ENCODE assay signal across 1 cellular context in genomic region chr11:46216040-46216764, GRCh38.
A peak's percentile ranks its signal among the peaks of the same experiment; 100 is the strongest.
TF ChIP-seq lines count a peak whose summit lies in the region.

No MANE protein-coding gene starts in this region.

TF ChIP-seq in K562, 482 proteins besides CTCF, POLR2A, EP300 and RAD21 (continued from another document):
- TF ChIP-seq, protein P1, sequence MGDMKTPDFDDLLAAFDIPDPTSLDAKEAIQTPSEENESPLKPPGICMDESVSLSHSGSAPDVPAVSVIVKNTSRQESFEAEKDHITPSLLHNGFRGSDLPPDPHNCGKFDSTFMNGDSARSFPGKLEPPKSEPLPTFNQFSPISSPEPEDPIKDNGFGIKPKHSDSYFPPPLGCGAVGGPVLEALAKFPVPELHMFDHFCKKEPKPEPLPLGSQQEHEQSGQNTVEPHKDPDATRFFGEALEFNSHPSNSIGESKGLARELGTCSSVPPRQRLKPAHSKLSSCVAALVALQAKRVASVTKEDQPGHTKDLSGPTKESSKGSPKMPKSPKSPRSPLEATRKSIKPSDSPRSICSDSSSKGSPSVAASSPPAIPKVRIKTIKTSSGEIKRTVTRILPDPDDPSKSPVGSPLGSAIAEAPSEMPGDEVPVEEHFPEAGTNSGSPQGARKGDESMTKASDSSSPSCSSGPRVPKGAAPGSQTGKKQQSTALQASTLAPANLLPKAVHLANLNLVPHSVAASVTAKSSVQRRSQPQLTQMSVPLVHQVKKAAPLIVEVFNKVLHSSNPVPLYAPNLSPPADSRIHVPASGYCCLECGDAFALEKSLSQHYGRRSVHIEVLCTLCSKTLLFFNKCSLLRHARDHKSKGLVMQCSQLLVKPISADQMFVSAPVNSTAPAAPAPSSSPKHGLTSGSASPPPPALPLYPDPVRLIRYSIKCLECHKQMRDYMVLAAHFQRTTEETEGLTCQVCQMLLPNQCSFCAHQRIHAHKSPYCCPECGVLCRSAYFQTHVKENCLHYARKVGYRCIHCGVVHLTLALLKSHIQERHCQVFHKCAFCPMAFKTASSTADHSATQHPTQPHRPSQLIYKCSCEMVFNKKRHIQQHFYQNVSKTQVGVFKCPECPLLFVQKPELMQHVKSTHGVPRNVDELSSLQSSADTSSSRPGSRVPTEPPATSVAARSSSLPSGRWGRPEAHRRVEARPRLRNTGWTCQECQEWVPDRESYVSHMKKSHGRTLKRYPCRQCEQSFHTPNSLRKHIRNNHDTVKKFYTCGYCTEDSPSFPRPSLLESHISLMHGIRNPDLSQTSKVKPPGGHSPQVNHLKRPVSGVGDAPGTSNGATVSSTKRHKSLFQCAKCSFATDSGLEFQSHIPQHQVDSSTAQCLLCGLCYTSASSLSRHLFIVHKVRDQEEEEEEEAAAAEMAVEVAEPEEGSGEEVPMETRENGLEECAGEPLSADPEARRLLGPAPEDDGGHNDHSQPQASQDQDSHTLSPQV (IDR thresholded peaks at IDR 0.05): 0 out of 2 replicates have a peak, but pooled peaks have one; percentile 12
- TF ChIP-seq TCF7L2 (IDR thresholded peaks at IDR 0.05; ENCODE audit: low read depth, low read length): no peak
- peak in 1 of 2 experiments; percentile 11 for TF ChIP-seq AFF1 (IDR thresholded peaks at IDR 0.05; ENCODE audit: low read depth in 1 of 2, partially characterized antibody in 2 of 2)
- 0 out of 2 replicates have a peak, but pooled peaks have one; percentile 24 for TF ChIP-seq SPI1 (IDR thresholded peaks at IDR 0.05; ENCODE audit: borderline replicate concordance, low read depth, low read length)
- TF ChIP-seq SNIP1 (IDR thresholded peaks at IDR 0.05; ENCODE audit: low read depth): no peak
- no peak for TF ChIP-seq HDAC6 (IDR thresholded peaks at IDR 0.05; ENCODE audit: low read depth, low read length)
- TF ChIP-seq, protein P2, sequence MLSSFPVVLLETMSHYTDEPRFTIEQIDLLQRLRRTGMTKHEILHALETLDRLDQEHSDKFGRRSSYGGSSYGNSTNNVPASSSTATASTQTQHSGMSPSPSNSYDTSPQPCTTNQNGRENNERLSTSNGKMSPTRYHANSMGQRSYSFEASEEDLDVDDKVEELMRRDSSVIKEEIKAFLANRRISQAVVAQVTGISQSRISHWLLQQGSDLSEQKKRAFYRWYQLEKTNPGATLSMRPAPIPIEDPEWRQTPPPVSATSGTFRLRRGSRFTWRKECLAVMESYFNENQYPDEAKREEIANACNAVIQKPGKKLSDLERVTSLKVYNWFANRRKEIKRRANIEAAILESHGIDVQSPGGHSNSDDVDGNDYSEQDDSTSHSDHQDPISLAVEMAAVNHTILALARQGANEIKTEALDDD (IDR thresholded peaks at IDR 0.05): peak; percentile 20; the same call in 1 of the 2 replicates
- TF ChIP-seq, protein P3, sequence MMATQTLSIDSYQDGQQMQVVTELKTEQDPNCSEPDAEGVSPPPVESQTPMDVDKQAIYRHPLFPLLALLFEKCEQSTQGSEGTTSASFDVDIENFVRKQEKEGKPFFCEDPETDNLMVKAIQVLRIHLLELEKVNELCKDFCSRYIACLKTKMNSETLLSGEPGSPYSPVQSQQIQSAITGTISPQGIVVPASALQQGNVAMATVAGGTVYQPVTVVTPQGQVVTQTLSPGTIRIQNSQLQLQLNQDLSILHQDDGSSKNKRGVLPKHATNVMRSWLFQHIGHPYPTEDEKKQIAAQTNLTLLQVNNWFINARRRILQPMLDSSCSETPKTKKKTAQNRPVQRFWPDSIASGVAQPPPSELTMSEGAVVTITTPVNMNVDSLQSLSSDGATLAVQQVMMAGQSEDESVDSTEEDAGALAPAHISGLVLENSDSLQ (IDR thresholded peaks at IDR 0.05): peak; percentile 39
- TF ChIP-seq PHF8 (IDR thresholded peaks at IDR 0.05; ENCODE audit: borderline replicate concordance, low read length): peak; percentile 26; the same call in 1 of the 2 replicates
